ENCODE assay signal across 1 cellular context in genomic region chr11:102452461-102453285, GRCh38.
TF ChIP-seq lines count a peak whose summit lies in the region.

TMEM123 (minus strand) TSS chr11:102452765; CDS start chr11:102452623, 142 bp downstream.

TF ChIP-seq in HepG2, 621 proteins besides CTCF, POLR2A, EP300 and RAD21 (continued from another document and continues in another):
- TF ChIP-seq PAXIP1 (CRISPR knock-in tag; conservative IDR thresholded peaks at IDR 0.05) (no peak; the same call in 1 of the 2 replicates), ZFP36 (IDR thresholded peaks at IDR 0.05; ENCODE audit: borderline replicate concordance, low read depth, low read length, partially characterized antibody) (no peak), MLXIP (CRISPR knock-in tag; IDR thresholded peaks at IDR 0.05; ENCODE audit: borderline replicate concordance) (no peak), NCOA2 (CRISPR knock-in tag; IDR thresholded peaks at IDR 0.05) (no peak; the same call in 1 of the 2 replicates), ZNF644 (CRISPR knock-in tag; IDR thresholded peaks at IDR 0.05; ENCODE audit: low read depth) (no peak), ZFYVE20 (CRISPR knock-in tag; IDR thresholded peaks at IDR 0.05; ENCODE audit: borderline replicate concordance, low read depth) (no peak), TBX2 (CRISPR knock-in tag; IDR thresholded peaks at IDR 0.05; ENCODE audit: borderline replicate concordance) (peak; percentile 14; the same call in 1 of the 2 replicates), CSRNP1 (CRISPR knock-in tag; IDR thresholded peaks at IDR 0.05) (peak; percentile 63; the same call in 1 of the 2 replicates), ZNF3 (CRISPR knock-in tag; IDR thresholded peaks at IDR 0.05) (no peak), ZNF891 (CRISPR knock-in tag; IDR thresholded peaks at IDR 0.05) (peak; percentile 6; the same call in 1 of the 2 replicates), IKZF4 (CRISPR knock-in tag; IDR thresholded peaks at IDR 0.05; ENCODE audit: borderline replicate concordance, low read depth, not compliant biosample characterization) (peak; percentile 1), ZNF746 (CRISPR knock-in tag; IDR thresholded peaks at IDR 0.05) (0 out of 2 replicates have a peak, but pooled peaks have one; percentile 43), NR1H2 (CRISPR knock-in tag; IDR thresholded peaks at IDR 0.05; ENCODE audit: borderline replicate concordance, low read depth) (no peak), CENPT (CRISPR knock-in tag; IDR thresholded peaks at IDR 0.05; ENCODE audit: low read depth) (peak; percentile 60; the same call in 1 of the 2 replicates), ZNF329 (CRISPR knock-in tag; IDR thresholded peaks at IDR 0.05; ENCODE audit: low read depth) (no peak), GTF3A (CRISPR knock-in tag; conservative IDR thresholded peaks at IDR 0.05) (no peak), NR2F2 (IDR thresholded peaks at IDR 0.05; ENCODE audit: borderline replicate concordance, low read depth) (0 out of 2 replicates have a peak, but pooled peaks have one; percentile 19), ZSCAN20 (CRISPR knock-in tag; IDR thresholded peaks at IDR 0.05; ENCODE audit: borderline replicate concordance) (no peak), KDM4B (CRISPR knock-in tag; IDR thresholded peaks at IDR 0.05) (no peak), ZNF615 (CRISPR knock-in tag; IDR thresholded peaks at IDR 0.05; ENCODE audit: borderline replicate concordance) (no peak), MTA1 (CRISPR knock-in tag; IDR thresholded peaks at IDR 0.05; ENCODE audit: borderline replicate concordance) (peak; percentile 59; the same call in 1 of the 2 replicates), ZNF646 (CRISPR knock-in tag; IDR thresholded peaks at IDR 0.05) (no peak), SP140L (CRISPR knock-in tag; IDR thresholded peaks at IDR 0.05; ENCODE audit: borderline replicate concordance) (0 out of 2 replicates have a peak, but pooled peaks have one; percentile 17), ZMYM4 (CRISPR knock-in tag; IDR thresholded peaks at IDR 0.05) (peak; percentile 31; the same call in 1 of the 2 replicates), STAT5B (CRISPR knock-in tag; IDR thresholded peaks at IDR 0.05) (no peak), ZKSCAN8 (CRISPR knock-in tag; IDR thresholded peaks at IDR 0.05; ENCODE audit: borderline replicate concordance) (no peak; the same call in 1 of the 2 replicates), PATZ1 (CRISPR knock-in tag; IDR thresholded peaks at IDR 0.05) (peak; percentile 81), YEATS4 (CRISPR knock-in tag; IDR thresholded peaks at IDR 0.05; ENCODE audit: borderline replicate concordance) (peak; percentile 62), NFKB2 (CRISPR knock-in tag; IDR thresholded peaks at IDR 0.05; ENCODE audit: borderline replicate concordance) (peak; percentile 11; the same call in 1 of the 2 replicates), ZFY (CRISPR knock-in tag; IDR thresholded peaks at IDR 0.05) (peak; percentile 23; the same call in 1 of the 2 replicates), CREB1 (IDR thresholded peaks at IDR 0.05) (no peak), CREB1 (CRISPR knock-in tag; IDR thresholded peaks at IDR 0.05) (no peak), KDM6A (CRISPR knock-in tag; IDR thresholded peaks at IDR 0.05; ENCODE audit: low read depth) (0 out of 2 replicates have a peak, but pooled peaks have one; percentile 15), NRL (CRISPR knock-in tag; IDR thresholded peaks at IDR 0.05; ENCODE audit: borderline replicate concordance) (no peak), ATF1 (CRISPR knock-in tag; IDR thresholded peaks at IDR 0.05) (no peak), IRF9 (CRISPR knock-in tag; IDR thresholded peaks at IDR 0.05; ENCODE audit: borderline replicate concordance) (peak; percentile 59; the same call in 1 of the 2 replicates), ZNF446 (CRISPR knock-in tag; IDR thresholded peaks at IDR 0.05) (peak; percentile 81; the same call in 1 of the 2 replicates), ZNF280B (CRISPR knock-in tag; IDR thresholded peaks at IDR 0.05; ENCODE audit: borderline replicate concordance) (no peak; the same call in 1 of the 2 replicates), RELA (CRISPR knock-in tag; IDR thresholded peaks at IDR 0.05) (0 out of 2 replicates have a peak, but pooled peaks have one; percentile 6), HDAC1 (CRISPR knock-in tag; IDR thresholded peaks at IDR 0.05) (peak; percentile 71)
